20 cellular contexts compared by ENCODE assay signal in genomic region chr18:9787126-9787525, GRCh38.
"Had no signal": no experiment of that assay in that cellular context is flagged by ENCODE, and none has a peak within 500 bp of the region (broad histone marks: within the 10 kb centered on the region; RNA-seq: fewer than 3 reads in every experiment).

No MANE protein-coding gene starts in this region.

- H3K36me3 ChIP-seq: cardiac muscle cell, prostate gland, suprapubic skin, transverse colon had no signal

- H3K4me1 Mint-ChIP-seq: activated CD4-positive, alpha-beta T cell treated with anti-CD3 and anti-CD28 coated beads, Interleukin-2, amount 10 ng/mL, durations not matched to agents 24 days and 14 days had no signal

- H3K4me3 ChIP-seq: cardiac muscle cell, prostate gland, suprapubic skin, transverse colon had no signal

- H3K27me3 ChIP-seq: cardiac muscle cell, suprapubic skin, transverse colon had no signal

- H3K4me1 ChIP-seq: prostate gland had no signal

- ATAC-seq: activated CD8-positive, alpha-beta T cell treated with anti-CD3 and anti-CD28 coated beads for 36 hours; activated T-cell treated with anti-CD3 and anti-CD28 coated beads, Interleukin-2, amount 50 U/mL, for 4 hours; left lobe of liver; right cardiac atrium had no signal

- DNase-seq: activated CD4-positive, alpha-beta T cell treated with anti-CD3 and anti-CD28 coated beads, Interleukin-2, amount 10 ng/mL, durations not matched to agents 24 days and 14 days; activated CD4-positive, CD25-positive, alpha-beta regulatory T cell; activated CD8-positive, alpha-beta T cell treated with anti-CD3 and anti-CD28 coated beads for 36 hours; activated effector memory CD4-positive, alpha-beta T cell treated with Interleukin-2 at 50 U/mL for 16 hours; activated naive CD4-positive, alpha-beta T cell treated with anti-CD3 and anti-CD28 coated beads, Interleukin-2, amount 50 U/mL, for 16 hours; activated T-cell treated with anti-CD3 and anti-CD28 coated beads, Interleukin-2, amount 50 U/mL, for 4 hours; dermis blood vessel endothelial cell; effector memory CD4-positive, alpha-beta T cell; head of caudate nucleus; kidney; right cardiac atrium; T1000; transverse colon had no signal

- H3K27ac ChIP-seq: cardiac muscle cell, prostate gland, suprapubic skin, transverse colon had no signal

- H3K9me3 ChIP-seq: prostate gland, suprapubic skin, transverse colon had no signal

- H3K4me3 Mint-ChIP-seq: activated CD4-positive, alpha-beta T cell treated with anti-CD3 and anti-CD28 coated beads, Interleukin-2, amount 10 ng/mL, durations not matched to agents 24 days and 14 days; activated CD8-positive, alpha-beta T cell treated with anti-CD3 and anti-CD28 coated beads for 36 hours; activated T-cell treated with anti-CD3 and anti-CD28 coated beads, Interleukin-2, amount 50 U/mL, for 4 hours; stimulated activated naive CD8-positive, alpha-beta T cell treated with anti-CD3 and anti-CD28 coated beads, Interleukin-15, Interleukin-2, amounts not matched to agents 100 ng/mL and 50 ng/mL, for 24 hours had no signal

- H3K27ac Mint-ChIP-seq: activated CD4-positive, alpha-beta T cell treated with anti-CD3 and anti-CD28 coated beads, Interleukin-2, amount 10 ng/mL, durations not matched to agents 24 days and 14 days; activated CD8-positive, alpha-beta T cell treated with anti-CD3 and anti-CD28 coated beads for 36 hours; stimulated activated naive CD8-positive, alpha-beta T cell treated with anti-CD3 and anti-CD28 coated beads, Interleukin-15, Interleukin-2, amounts not matched to agents 100 ng/mL and 50 ng/mL, for 24 hours had no signal

- FAIRE-seq: endothelial cell of umbilical vein, frontal cortex, kidney had no signal
